Comparison of ENCODE assay signal across 15 cellular contexts in genomic region chr11:66665369-66665768, GRCh38.
"Had no signal": no experiment of that assay in that cellular context is flagged by ENCODE, and none has a peak within 500 bp of the region (broad histone marks: within the 10 kb centered on the region; RNA-seq: fewer than 3 reads in every experiment).

No MANE protein-coding gene starts in this region.

- H3K27ac ChIP-seq: heart left ventricle, prostate gland, spleen, transverse colon had no signal

- H3K4me1 ChIP-seq: prostate gland had no signal

- H3K9me3 Mint-ChIP-seq: activated CD4-positive, alpha-beta T cell treated with anti-CD3 and anti-CD28 coated beads, Interleukin-2, amount 10 ng/mL, durations not matched to agents 7 days and 5 days; WTC11 had no signal

- ATAC-seq: heart left ventricle, sciatic nerve, SK-N-SH treated with all-trans-retinoic acid at 6 μM for 48 hours, WTC11 had no signal

- H3K27me3 ChIP-seq: heart left ventricle, spleen, transverse colon had no signal

- H3K4me3 Mint-ChIP-seq: activated CD4-positive, alpha-beta T cell treated with anti-CD3 and anti-CD28 coated beads, Interleukin-2, amount 10 ng/mL, durations not matched to agents 7 days and 5 days; WTC11 had no signal

- H3K27me3 Mint-ChIP-seq: activated CD4-positive, alpha-beta T cell treated with anti-CD3 and anti-CD28 coated beads, Interleukin-2, amount 10 ng/mL, durations not matched to agents 7 days and 5 days had no signal

- DNase-seq: activated CD4-positive, alpha-beta T cell treated with anti-CD3 and anti-CD28 coated beads, Interleukin-2, amount 10 ng/mL, durations not matched to agents 7 days and 5 days; activated gamma-delta T cell treated with Interleukin-2 at 50 U/mL for 16 hours; activated T-cell treated with anti-CD3 and anti-CD28 coated beads, Interleukin-2, amount 50 U/mL, for 1 hour; foreskin melanocyte; heart left ventricle; mesenchymal stem cell; spleen; stimulated activated CD4-positive, alpha-beta T cell treated with anti-CD3 and anti-CD28 coated beads, Interleukin-1b, Interleukin-23, amount 100 ng/mL, for 48 hours; stimulated activated naive CD4-positive, alpha-beta T cell; substantia nigra; transverse colon had no signal

- H3K4me3 ChIP-seq: heart left ventricle, prostate gland, spleen, transverse colon had no signal

- H3K9me3 ChIP-seq: heart left ventricle, prostate gland, spleen, transverse colon had no signal
